In the genomic region with DNA sequence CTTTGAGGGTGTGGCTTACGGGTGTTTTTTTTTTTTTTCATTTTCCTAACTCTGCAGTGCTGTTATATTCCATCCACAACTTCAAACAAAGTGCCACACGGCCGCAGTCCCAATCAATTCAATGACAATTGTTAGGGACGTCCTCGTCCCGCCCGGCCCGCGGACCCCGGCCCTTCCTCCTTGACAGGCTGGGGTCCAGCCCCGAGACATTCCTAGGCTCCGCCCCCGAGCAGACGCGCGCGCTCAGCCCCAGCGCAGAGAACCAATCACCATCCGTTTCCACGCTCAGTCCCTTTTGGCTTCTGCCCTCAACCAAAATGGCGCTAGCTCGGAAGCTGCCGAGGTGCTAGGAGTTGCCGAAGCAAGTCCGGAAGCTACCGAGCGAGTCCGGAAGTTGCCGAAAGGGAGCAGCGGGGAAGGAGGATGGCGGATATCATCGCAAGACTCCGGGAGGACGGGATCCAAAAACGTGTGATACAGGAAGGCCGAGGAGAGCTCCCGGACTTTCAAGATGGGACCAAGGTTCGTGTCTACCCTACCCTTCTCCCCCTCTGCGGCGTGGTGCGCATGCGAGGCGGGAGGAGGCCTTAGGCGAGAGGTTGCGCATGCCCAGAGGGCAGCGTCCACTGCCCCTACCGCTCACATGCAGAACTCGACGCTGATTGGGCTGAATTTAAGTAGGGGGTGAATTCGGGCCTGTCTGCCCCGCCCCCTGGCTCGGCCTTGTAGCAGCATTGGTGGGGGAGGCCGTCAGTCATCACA, we compare ENCODE assay signal across 1 cellular context.
TF ChIP-seq lines count a peak whose summit lies in the region.

Gene AIP, plus strand, starts transcription at position 291 of the 762 bp plus-strand sequence. Its CDS starts 133 bp downstream, at position 424.

TF ChIP-seq in H1, 55 proteins besides CTCF, POLR2A, EP300 and RAD21:
- TF ChIP-seq JUN (IDR thresholded peaks at IDR 0.05; ENCODE audit: low read depth, low read length) (no peak), CTBP2 (IDR thresholded peaks at IDR 0.05; ENCODE audit: borderline replicate concordance, insufficient read depth, insufficient read length, low read length) (no peak), GABPA (IDR thresholded peaks at IDR 0.05; ENCODE audit: borderline replicate concordance, insufficient read depth, low read length) (no peak), ASH2L (IDR thresholded peaks at IDR 0.05; ENCODE audit: low read length) (peak; percentile 86), CEBPB (IDR thresholded peaks at IDR 0.05; ENCODE audit: low read depth, low read length) (0 out of 2 replicates have a peak, but pooled peaks have one; percentile 13), USF2 (IDR thresholded peaks at IDR 0.05; ENCODE audit: low read length) (peak; percentile 26; the same call in 1 of the 2 replicates), MAFK (IDR thresholded peaks at IDR 0.05; ENCODE audit: low read depth, low read length) (no peak), EZH2 (IDR thresholded peaks at IDR 0.05; ENCODE audit: low read depth, low read length, severe bottlenecking) (no peak), RFX5 (IDR thresholded peaks at IDR 0.05; ENCODE audit: borderline replicate concordance, low read depth, low read length) (no peak), YY1 (IDR thresholded peaks at IDR 0.05; ENCODE audit: low read depth, low read length) (peak; percentile 100), SIRT6 (IDR thresholded peaks at IDR 0.05; ENCODE audit: low read length) (no peak), TEAD4 (IDR thresholded peaks at IDR 0.05; ENCODE audit: low read depth, low read length) (peak; percentile 65; the same call in 1 of the 2 replicates), CBX5 (IDR thresholded peaks at IDR 0.05; ENCODE audit: low read depth, low read length) (no peak), SAP30 (IDR thresholded peaks at IDR 0.05; ENCODE audit: insufficient read depth, insufficient replicate concordance, low read length) (no peak), CBX8 (IDR thresholded peaks at IDR 0.05; ENCODE audit: borderline replicate concordance, low read depth, low read length) (no peak), JUND (IDR thresholded peaks at IDR 0.05; ENCODE audit: low read length) (no peak), NANOG (IDR thresholded peaks at IDR 0.05; ENCODE audit: insufficient read depth, low read depth, low read length, poor library complexity, severe bottlenecking) (no peak), SIN3A (conservative IDR thresholded peaks at IDR 0.05 in 1 of 2, IDR thresholded peaks at IDR 0.05 in 1 of 2; ENCODE audit: low read depth in 1 of 2, low read length in 2 of 2) (peak in 1 of 2 experiments; percentile 56; a peak in 1 of 4 replicates), KDM4A (IDR thresholded peaks at IDR 0.05; ENCODE audit: low read depth, low read length, severe bottlenecking) (peak; percentile 99), FOSL1 (IDR thresholded peaks at IDR 0.05; ENCODE audit: insufficient read depth, low read depth, low read length) (no peak), CREB1 (IDR thresholded peaks at IDR 0.05) (peak; percentile 54), POLR2AphosphoS5 (IDR thresholded peaks at IDR 0.05; ENCODE audit: low read depth, low read length) (peak; percentile 70), BACH1 (IDR thresholded peaks at IDR 0.05; ENCODE audit: low read length) (no peak), HDAC2 (IDR thresholded peaks at IDR 0.05; ENCODE audit: borderline replicate concordance in 1 of 2, low read depth in 2 of 2, low read length in 2 of 2) (0 out of 4 replicates have a peak, but pooled peaks of 1 of the 2 experiments have one; percentile 82), TAF1 (IDR thresholded peaks at IDR 0.05; ENCODE audit: low read depth, low read length) (peak; percentile 92), KDM5A (IDR thresholded peaks at IDR 0.05; ENCODE audit: low read length) (peak; percentile 80), SIX5 (IDR thresholded peaks at IDR 0.05; ENCODE audit: low read depth, low read length) (peak; percentile 29; the same call in 1 of the 2 replicates), POU5F1 (IDR thresholded peaks at IDR 0.05; ENCODE audit: low read depth, low read length) (no peak), BRCA1 (IDR thresholded peaks at IDR 0.05; ENCODE audit: low read depth, low read length) (no peak), SUZ12 (IDR thresholded peaks at IDR 0.05; ENCODE audit: low read length) (no peak), KDM1A (IDR thresholded peaks at IDR 0.05; ENCODE audit: borderline replicate concordance, low read length) (peak; percentile 24; the same call in 1 of the 2 replicates), SP4 (IDR thresholded peaks at IDR 0.05; ENCODE audit: low read length) (peak; percentile 94), HDAC6 (IDR thresholded peaks at IDR 0.05; ENCODE audit: low read depth, low read length) (no peak), ZNF274 (IDR thresholded peaks at IDR 0.05; ENCODE audit: borderline replicate concordance, extremely low read depth, low read length) (no peak), RNF2 (IDR thresholded peaks at IDR 0.05; ENCODE audit: borderline replicate concordance, low read depth, low read length, missing control alignments, poor library complexity, severe bottlenecking) (peak; percentile 68), CHD1 (IDR thresholded peaks at IDR 0.05; ENCODE audit: low read depth, low read length) (no peak), PHF8 (conservative IDR thresholded peaks at IDR 0.05; ENCODE audit: low read depth, low read length) (peak; percentile 85), RBBP5 (IDR thresholded peaks at IDR 0.05; ENCODE audit: borderline replicate concordance, low read depth, low read length) (no peak), SP1 (IDR thresholded peaks at IDR 0.05; ENCODE audit: low read depth, low read length) (peak; percentile 95), BCL11A (IDR thresholded peaks at IDR 0.05; ENCODE audit: low read depth in 2 of 2, low read length in 2 of 2) (no peak), CHD2 (IDR thresholded peaks at IDR 0.05; ENCODE audit: low read length) (peak; percentile 80), MAX (IDR thresholded peaks at IDR 0.05) (peak; percentile 100), CHD7 (IDR thresholded peaks at IDR 0.05; ENCODE audit: insufficient replicate concordance, low read length) (no peak), TCF12 (IDR thresholded peaks at IDR 0.05; ENCODE audit: low read depth, low read length) (no peak), TAF7 (optimal IDR thresholded peaks at IDR 0.05; ENCODE audit: borderline replicate concordance, low read depth, low read length) (peak; percentile 78), RXRA (IDR thresholded peaks at IDR 0.05; ENCODE audit: insufficient read depth, low read depth, low read length) (no peak), TBP (IDR thresholded peaks at IDR 0.05; ENCODE audit: low read depth, low read length) (peak; percentile 80), EGR1 (IDR thresholded peaks at IDR 0.05; ENCODE audit: borderline replicate concordance, low read depth, low read length) (no peak), SP2 (IDR thresholded peaks at IDR 0.05; ENCODE audit: low read length) (peak; percentile 60), SRF (IDR thresholded peaks at IDR 0.05; ENCODE audit: low read depth, low read length) (no peak), GTF2F1 (IDR thresholded peaks at IDR 0.05; ENCODE audit: borderline replicate concordance, low read depth, low read length) (0 out of 2 replicates have a peak, but pooled peaks have one; percentile 32), NRF1 (IDR thresholded peaks at IDR 0.05; ENCODE audit: low read depth, low read length) (peak; percentile 83)
- TF ChIP-seq, protein P1, sequence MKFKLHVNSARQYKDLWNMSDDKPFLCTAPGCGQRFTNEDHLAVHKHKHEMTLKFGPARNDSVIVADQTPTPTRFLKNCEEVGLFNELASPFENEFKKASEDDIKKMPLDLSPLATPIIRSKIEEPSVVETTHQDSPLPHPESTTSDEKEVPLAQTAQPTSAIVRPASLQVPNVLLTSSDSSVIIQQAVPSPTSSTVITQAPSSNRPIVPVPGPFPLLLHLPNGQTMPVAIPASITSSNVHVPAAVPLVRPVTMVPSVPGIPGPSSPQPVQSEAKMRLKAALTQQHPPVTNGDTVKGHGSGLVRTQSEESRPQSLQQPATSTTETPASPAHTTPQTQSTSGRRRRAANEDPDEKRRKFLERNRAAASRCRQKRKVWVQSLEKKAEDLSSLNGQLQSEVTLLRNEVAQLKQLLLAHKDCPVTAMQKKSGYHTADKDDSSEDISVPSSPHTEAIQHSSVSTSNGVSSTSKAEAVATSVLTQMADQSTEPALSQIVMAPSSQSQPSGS (IDR thresholded peaks at IDR 0.05; ENCODE audit: low read length): no peak
- TF ChIP-seq, protein P2, sequence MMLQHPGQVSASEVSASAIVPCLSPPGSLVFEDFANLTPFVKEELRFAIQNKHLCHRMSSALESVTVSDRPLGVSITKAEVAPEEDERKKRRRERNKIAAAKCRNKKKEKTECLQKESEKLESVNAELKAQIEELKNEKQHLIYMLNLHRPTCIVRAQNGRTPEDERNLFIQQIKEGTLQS (IDR thresholded peaks at IDR 0.05; ENCODE audit: insufficient read depth, low read depth, low read length): no peak
- TF ChIP-seq, protein P3, sequence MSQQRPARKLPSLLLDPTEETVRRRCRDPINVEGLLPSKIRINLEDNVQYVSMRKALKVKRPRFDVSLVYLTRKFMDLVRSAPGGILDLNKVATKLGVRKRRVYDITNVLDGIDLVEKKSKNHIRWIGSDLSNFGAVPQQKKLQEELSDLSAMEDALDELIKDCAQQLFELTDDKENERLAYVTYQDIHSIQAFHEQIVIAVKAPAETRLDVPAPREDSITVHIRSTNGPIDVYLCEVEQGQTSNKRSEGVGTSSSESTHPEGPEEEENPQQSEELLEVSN (IDR thresholded peaks at IDR 0.05): peak; percentile 100
